In the genomic region with DNA sequence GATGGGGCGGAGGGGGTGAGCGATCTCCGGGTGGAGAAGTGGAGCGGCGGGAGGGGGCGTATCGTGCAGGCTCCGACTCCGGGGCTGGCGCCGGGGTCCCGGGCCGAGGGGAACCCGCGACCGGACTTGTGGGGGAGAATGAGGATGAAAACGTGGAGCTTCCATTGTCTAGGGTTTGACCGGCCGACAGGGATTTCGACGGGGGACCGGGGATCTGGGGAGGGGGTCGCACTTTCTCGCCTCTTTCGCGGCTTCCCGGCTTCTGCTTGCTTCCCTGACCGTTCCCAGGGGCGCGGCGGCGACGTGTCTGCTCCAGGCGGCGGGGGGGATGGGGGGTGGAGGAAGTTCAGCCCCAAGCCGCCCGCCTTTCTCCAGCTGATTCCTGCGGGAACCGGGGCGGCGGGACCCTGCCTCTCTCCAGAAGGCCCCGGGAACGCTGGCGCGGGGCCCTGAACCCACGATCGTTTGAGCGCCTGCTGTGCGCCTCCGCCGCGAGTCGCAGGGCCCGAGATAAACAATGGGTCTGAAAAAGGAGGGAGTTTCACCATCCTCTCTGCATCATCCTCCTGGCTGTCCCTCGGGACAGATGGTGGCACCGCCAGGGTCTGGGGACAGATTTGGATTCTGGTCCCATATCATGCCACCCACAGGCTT, we compare ENCODE assay signal across 8 cellular contexts. TPM values are rescaled to one million over a fixed set of nuclear protein-coding genes. Genes with fewer than 3 reads are reported as not detected.
A peak's percentile ranks its signal among the peaks of the same experiment; 100 is the strongest.
DNase-seq lines count a peak whose midpoint lies in the region; ATAC-seq and TF ChIP-seq lines count a peak whose summit lies in the region.

No MANE protein-coding gene starts in this region.

- peak overlapping the region; percentile 75 for H3K4me2 ChIP-seq in Karpas-422 (ENCODE audit: low read depth, low read length, poor library complexity, severe bottlenecking)

- H3K27ac ChIP-seq in Karpas-422 (ENCODE audit: low read length) (peak overlapping the region; percentile 88), gastroesophageal sphincter (peak overlapping the region; percentile 94 to 100 (median 100))

- ATAC-seq in activated T-cell treated with anti-CD3 and anti-CD28 coated beads, Interleukin-2, amount 50 U/mL, for 4 hours: no peak
- no peak for ATAC-seq in gastroesophageal sphincter

- WGBS in gastroesophageal sphincter (ENCODE audit: low coverage in 1 of 2), 2 donors: 0% methylated on average over 5 of the region's 56 CpGs; no CpG with 5 or more reads in 1 of the 2 donors

- no peaks in the 10 kb centered on the region for H3K9me2 ChIP-seq in Karpas-422 (replicated peaks; ENCODE audit: insufficient read depth, low read length)

- H3K79me2 ChIP-seq in Karpas-422 (ENCODE audit: low read length): peaks cover 55% of the 10 kb centered on the region

- H3K4me3 ChIP-seq in Karpas-422 (ENCODE audit: low read length) (peak overlapping the region; percentile 83), gastroesophageal sphincter (peak overlapping the region; percentile 70 to 85)

- H3K4me1 ChIP-seq in Karpas-422 (ENCODE audit: low read length) (peaks cover 27% of the 10 kb centered on the region), gastroesophageal sphincter (peaks cover 0 to 87% (median 22%) of the 10 kb centered on the region in 3 donors)

- H3K36me3 Mint-ChIP-seq in activated T-cell treated with anti-CD3 and anti-CD28 coated beads, Interleukin-2, amount 50 U/mL, for 4 hours (ENCODE audit: insufficient read depth): peaks cover 13% of the 10 kb centered on the region

- no peak for TF ChIP-seq CTCF in gastroesophageal sphincter (IDR thresholded peaks at IDR 0.05)

- no peaks in the 10 kb centered on the region for H3K9me3 Mint-ChIP-seq in activated T-cell treated with anti-CD3 and anti-CD28 coated beads, Interleukin-2, amount 50 U/mL, for 4 hours

- H4K20me1 ChIP-seq in Karpas-422 (ENCODE audit: insufficient read depth, low read depth, low read length): 0 out of 2 replicates have a peak, but pooled peaks cover 3% of the 10 kb centered on the region

- TF ChIP-seq EP300 in gastroesophageal sphincter (IDR thresholded peaks at IDR 0.05): no peak

- H3K9me3 ChIP-seq in Karpas-422 (ENCODE audit: low read length) (no peaks in the 10 kb centered on the region), gastroesophageal sphincter (no peaks in the 10 kb centered on the region)

- no peak overlapping the region for H2AFZ ChIP-seq in Karpas-422 (ENCODE audit: low read length)

- H3K4me3 Mint-ChIP-seq in activated T-cell treated with anti-CD3 and anti-CD28 coated beads, Interleukin-2, amount 50 U/mL, for 4 hours: peak overlapping the region; percentile 81

- peaks cover 73% of the 10 kb centered on the region for H3K4me1 Mint-ChIP-seq in activated T-cell treated with anti-CD3 and anti-CD28 coated beads, Interleukin-2, amount 50 U/mL, for 4 hours (ENCODE audit: low read depth)

- peaks cover 14% of the 10 kb centered on the region for H3K36me3 ChIP-seq in Karpas-422 (ENCODE audit: insufficient read depth, low read length)
- H3K36me3 ChIP-seq in gastroesophageal sphincter: peaks cover 0 to 19% of the 10 kb centered on the region in 2 donors

- no peaks in the 10 kb centered on the region for H3K27me3 Mint-ChIP-seq in activated T-cell treated with anti-CD3 and anti-CD28 coated beads, Interleukin-2, amount 50 U/mL, for 4 hours (ENCODE audit: low read depth)

- DNase-seq in DMS153 (lab: John Stamatoyannopoulos, UW): peak; percentile 9
- peak; percentile 62 for DNase-seq in Karpas-422
- DNase-seq in activated T-cell treated with anti-CD3 and anti-CD28 coated beads, Interleukin-2, amount 50 U/mL, for 4 hours: peak; percentile 23
- DNase-seq in nucleus accumbens (lab: John Stamatoyannopoulos, UW): peak in 43 of 56 donors; percentile 12 to 70 (median 37)
- no peak for DNase-seq in NCI-H774 (lab: John Stamatoyannopoulos, UW)
- DNase-seq in NCI-H1694 (lab: John Stamatoyannopoulos, UW): no peak
- DNase-seq in NCI-H1930 (lab: John Stamatoyannopoulos, UW): no peak

- peak overlapping the region; percentile 91 for H3K9ac ChIP-seq in Karpas-422 (ENCODE audit: low read length)

- H3K27me3 ChIP-seq in Karpas-422 (ENCODE audit: low read length) (no peaks in the 10 kb centered on the region), gastroesophageal sphincter (no peaks in the 10 kb centered on the region)

- peak; percentile 35 to 49 for TF ChIP-seq POLR2A in gastroesophageal sphincter (IDR thresholded peaks at IDR 0.05)

RNA-seq across cellular contexts. Expression of a gene that starts 0.8 kb away (rescaled TPM):
- total RNA-seq in Karpas-422 (2014; rRNA removed; shearing (Covaris generic); ENCODE audit: low replicate concordance): 76.7 and 76.9 TPM in 2 replicates
- total RNA-seq in activated T-cell treated with anti-CD3 and anti-CD28 coated beads, Interleukin-2, amount 50 U/mL, for 4 hours: 100 to 1,000 TPM; 153 to 177 (median 168) TPM
- total RNA-seq in gastroesophageal sphincter: 100 to 1,000 TPM; 351 to 486 (median 404) TPM

RNA-seq across cellular contexts. Expression of a gene that starts 34.6 kb away (rescaled TPM):
- total RNA-seq in Karpas-422 (2014; rRNA removed; shearing (Covaris generic); ENCODE audit: low replicate concordance): 30.2 and 48.8 TPM in 2 replicates
- 100 to 1,000 TPM; 140 to 167 (median 153) TPM for total RNA-seq in activated T-cell treated with anti-CD3 and anti-CD28 coated beads, Interleukin-2, amount 50 U/mL, for 4 hours
- 10 to 100 TPM; 32.4 to 52.5 (median 44.9) TPM for total RNA-seq in gastroesophageal sphincter

Comparison
In these comparisons a context has a peak if more than half of its experiments do, and no peak if none do; other contexts are left out.
1. DNase-seq: peak in DMS153 (single experiment), Karpas-422 (single experiment), activated T-cell treated with anti-CD3 and anti-CD28 coated beads, Interleukin-2, amount 50 U/mL, for 4 hours (single experiment) and nucleus accumbens (43 of 56); none in NCI-H774 (single experiment), NCI-H1694 (single experiment) and NCI-H1930 (0 of 2).